ENCODE assay signal across 1 cellular context in the genomic region with DNA sequence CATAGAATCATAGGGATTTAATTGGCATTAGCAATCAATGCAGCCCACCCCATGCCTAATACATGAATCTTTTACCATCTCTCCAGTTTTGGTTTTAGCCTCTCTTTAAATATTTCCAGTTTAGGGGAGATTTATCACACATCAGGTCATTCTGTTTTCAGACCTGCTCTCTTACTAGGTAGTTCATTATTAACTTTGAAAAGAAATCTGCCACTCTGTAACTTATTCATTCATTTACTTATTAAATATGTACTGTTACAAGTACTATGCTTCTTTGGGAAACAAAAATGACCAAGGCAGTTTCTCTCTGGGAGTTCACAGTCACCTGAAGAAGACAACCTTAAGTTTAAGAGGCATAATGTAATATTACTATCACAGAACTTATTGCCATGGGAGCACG.
TF ChIP-seq lines count a peak whose summit lies in the region.

No MANE protein-coding gene starts in this region.

TF ChIP-seq in IMR-90, 13 proteins besides CTCF, POLR2A, EP300 and RAD21 (continued from another document):
- TF ChIP-seq RFX5 (IDR thresholded peaks at IDR 0.05; ENCODE audit: low read depth, low read length): no peak
- TF ChIP-seq, protein P1, sequence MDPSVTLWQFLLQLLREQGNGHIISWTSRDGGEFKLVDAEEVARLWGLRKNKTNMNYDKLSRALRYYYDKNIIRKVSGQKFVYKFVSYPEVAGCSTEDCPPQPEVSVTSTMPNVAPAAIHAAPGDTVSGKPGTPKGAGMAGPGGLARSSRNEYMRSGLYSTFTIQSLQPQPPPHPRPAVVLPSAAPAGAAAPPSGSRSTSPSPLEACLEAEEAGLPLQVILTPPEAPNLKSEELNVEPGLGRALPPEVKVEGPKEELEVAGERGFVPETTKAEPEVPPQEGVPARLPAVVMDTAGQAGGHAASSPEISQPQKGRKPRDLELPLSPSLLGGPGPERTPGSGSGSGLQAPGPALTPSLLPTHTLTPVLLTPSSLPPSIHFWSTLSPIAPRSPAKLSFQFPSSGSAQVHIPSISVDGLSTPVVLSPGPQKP (IDR thresholded peaks at IDR 0.05; ENCODE audit: borderline replicate concordance, low read depth, low read length): no peak
- no peak for TF ChIP-seq SMC3 (IDR thresholded peaks at IDR 0.05; ENCODE audit: low read depth, low read length)
- no peak for TF ChIP-seq MAZ (IDR thresholded peaks at IDR 0.05; ENCODE audit: borderline replicate concordance, low read depth, low read length)
